ENCODE assay signal across 29 cellular contexts in the genomic region with DNA sequence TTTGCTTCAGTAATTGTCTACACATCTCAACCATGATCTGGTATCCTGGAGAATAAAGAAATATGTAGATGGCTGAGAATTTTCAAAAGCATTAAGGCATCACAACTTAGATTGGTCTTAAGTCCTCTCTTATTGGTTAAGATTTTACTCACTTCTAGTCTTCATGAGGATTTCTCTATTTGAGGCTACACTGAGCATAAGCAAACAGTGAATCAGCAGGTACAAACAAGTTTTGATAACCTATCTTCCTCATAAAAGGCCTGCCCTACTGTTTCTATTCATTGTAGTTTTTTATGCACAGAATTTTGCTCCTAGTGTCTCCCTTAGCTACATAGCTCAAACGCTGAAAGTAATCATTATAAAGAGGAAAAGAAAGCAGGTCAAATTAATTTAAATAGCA.
"Had no signal": no experiment of that assay in that cellular context is flagged by ENCODE, and none has a peak within 500 bp of the region (broad histone marks: within the 10 kb centered on the region; RNA-seq: fewer than 3 reads in every experiment).

No MANE protein-coding gene starts in this region.

- H3K27me3 Mint-ChIP-seq: activated CD4-positive, alpha-beta memory T cell treated with anti-CD3 and anti-CD28 coated beads for 36 hours; memory B cell; stimulated activated naive B cell treated with anti-CD40 and anti-IgM and Interleukin-4, amounts not matched to agents 10 μg/mL and 1 μg/mL and 100 μg/mL, for 72 hours had no signal

- H2AFZ ChIP-seq: neural progenitor cell had no signal

- H3K27ac Mint-ChIP-seq: activated CD4-positive, alpha-beta memory T cell treated with anti-CD3 and anti-CD28 coated beads for 36 hours; activated CD4-positive, alpha-beta T cell treated with anti-CD3 and anti-CD28 coated beads, Interleukin-2, amount 10 ng/mL, durations not matched to agents 24 days and 14 days; activated naive CD4-positive, alpha-beta T cell treated with anti-CD3 and anti-CD28 coated beads for 36 hours; activated naive CD8-positive, alpha-beta T cell treated with anti-CD3 and anti-CD28 coated beads for 36 hours; activated T-helper 1 cell treated with anti-CD3 and anti-CD28 coated beads, Interleukin-12 subunit alpha, Interleukin-12 subunit beta, Interleukin-2, Interleukin-4 antibody, amounts not matched to agents 30 ng/mL and 10 ng/mL and 1 ng/mL, durations not matched to agents 14 hours and 24 hours and 36 hours; immature natural killer cell; memory B cell; naive thymus-derived CD8-positive, alpha-beta T cell; neural progenitor cell; stimulated activated naive B cell treated with anti-CD40 and anti-IgM and Interleukin-4, amounts not matched to agents 10 μg/mL and 1 μg/mL and 100 μg/mL, for 72 hours had no signal

- DNase-seq: activated CD4-positive, alpha-beta memory T cell treated with anti-CD3 and anti-CD28 coated beads for 36 hours; activated CD4-positive, alpha-beta T cell treated with anti-CD3 and anti-CD28 coated beads, Interleukin-2, amount 10 ng/mL, durations not matched to agents 24 days and 14 days; activated CD4-positive, CD25-positive, alpha-beta regulatory T cell treated with anti-CD3 and anti-CD28 coated beads, Interleukin-2, amount 50 U/mL, for 72 hours; activated CD8-positive, alpha-beta memory T cell treated with anti-CD3 and anti-CD28 coated beads, Interleukin-2, amount 50 U/mL, for 4 hours; activated effector memory CD4-positive, alpha-beta T cell treated with anti-CD3 and anti-CD28 coated beads, Interleukin-2, amount 50 U/mL, for 16 hours; activated naive CD4-positive, alpha-beta T cell treated with anti-CD3 and anti-CD28 coated beads for 36 hours; activated naive CD8-positive, alpha-beta T cell treated with anti-CD3 and anti-CD28 coated beads for 36 hours; activated T-cell treated with anti-CD3 and anti-CD28 coated beads, Interleukin-2, amount 50 U/mL, for 1 hour; adrenal gland; aorta; body of pancreas; cortex of kidney; foreskin fibroblast; heart left ventricle; hypothalamus; immature natural killer cell; naive thymus-derived CD8-positive, alpha-beta T cell; right cardiac atrium; stimulated activated CD4-positive, alpha-beta T cell treated with anti-CD3 and anti-CD28 coated beads, Interleukin-15, amount 100 ng/mL, for 24 hours; stimulated activated CD4-positive, alpha-beta T cell treated with anti-CD3 and anti-CD28 coated beads, Interleukin-2, amount 100 ng/mL, for 24 hours; stimulated activated naive B cell treated with anti-CD40 and anti-IgM and Interleukin-4, amounts not matched to agents 10 μg/mL and 1 μg/mL and 100 μg/mL, for 72 hours; tibial artery; upper lobe of right lung had no signal

- H3K4me3 ChIP-seq: adrenal gland, body of pancreas, cardiac muscle cell, heart left ventricle, neural progenitor cell, suprapubic skin, tibial artery, upper lobe of right lung had no signal

- H3K4me2 ChIP-seq: neural progenitor cell had no signal

- H3K36me3 Mint-ChIP-seq: activated CD4-positive, alpha-beta memory T cell treated with anti-CD3 and anti-CD28 coated beads for 36 hours; activated naive CD8-positive, alpha-beta T cell treated with anti-CD3 and anti-CD28 coated beads for 36 hours; immature natural killer cell; memory B cell; naive thymus-derived CD8-positive, alpha-beta T cell; neural progenitor cell; stimulated activated naive B cell treated with anti-CD40 and anti-IgM and Interleukin-4, amounts not matched to agents 10 μg/mL and 1 μg/mL and 100 μg/mL, for 72 hours had no signal

- H3K27ac ChIP-seq: adrenal gland, body of pancreas, cardiac muscle cell, heart left ventricle, neural progenitor cell, suprapubic skin, tibial artery, upper lobe of right lung had no signal

- ATAC-seq: body of pancreas; esophagus mucosa; heart left ventricle; naive thymus-derived CD8-positive, alpha-beta T cell; right cardiac atrium; stimulated activated naive B cell treated with anti-CD40 and anti-IgM and Interleukin-4, amounts not matched to agents 10 μg/mL and 1 μg/mL and 100 μg/mL, for 72 hours; upper lobe of right lung had no signal

- H3K9me3 Mint-ChIP-seq: activated CD4-positive, alpha-beta memory T cell treated with anti-CD3 and anti-CD28 coated beads for 36 hours; activated CD4-positive, alpha-beta T cell treated with anti-CD3 and anti-CD28 coated beads, Interleukin-2, amount 10 ng/mL, durations not matched to agents 24 days and 14 days; activated naive CD4-positive, alpha-beta T cell treated with anti-CD3 and anti-CD28 coated beads for 36 hours; activated naive CD8-positive, alpha-beta T cell treated with anti-CD3 and anti-CD28 coated beads for 36 hours; activated T-helper 1 cell treated with anti-CD3 and anti-CD28 coated beads, Interleukin-12 subunit alpha, Interleukin-12 subunit beta, Interleukin-2, Interleukin-4 antibody, amounts not matched to agents 30 ng/mL and 10 ng/mL and 1 ng/mL, durations not matched to agents 14 hours and 24 hours and 36 hours; memory B cell; neural progenitor cell; stimulated activated naive B cell treated with anti-CD40 and anti-IgM and Interleukin-4, amounts not matched to agents 10 μg/mL and 1 μg/mL and 100 μg/mL, for 72 hours had no signal

- H3K4me3 Mint-ChIP-seq: activated CD4-positive, alpha-beta memory T cell treated with anti-CD3 and anti-CD28 coated beads for 36 hours; activated CD4-positive, alpha-beta T cell treated with anti-CD3 and anti-CD28 coated beads, Interleukin-2, amount 10 ng/mL, durations not matched to agents 24 days and 14 days; activated naive CD4-positive, alpha-beta T cell treated with anti-CD3 and anti-CD28 coated beads for 36 hours; activated naive CD8-positive, alpha-beta T cell treated with anti-CD3 and anti-CD28 coated beads for 36 hours; activated T-helper 1 cell treated with anti-CD3 and anti-CD28 coated beads, Interleukin-12 subunit alpha, Interleukin-12 subunit beta, Interleukin-2, Interleukin-4 antibody, amounts not matched to agents 30 ng/mL and 10 ng/mL and 1 ng/mL, durations not matched to agents 14 hours and 24 hours and 36 hours; immature natural killer cell; memory B cell; naive thymus-derived CD8-positive, alpha-beta T cell; neural progenitor cell; stimulated activated naive B cell treated with anti-CD40 and anti-IgM and Interleukin-4, amounts not matched to agents 10 μg/mL and 1 μg/mL and 100 μg/mL, for 72 hours had no signal

- H3K36me3 ChIP-seq: adrenal gland, cardiac muscle cell, heart left ventricle, neural progenitor cell, suprapubic skin, tibial artery, upper lobe of right lung had no signal

- H3K9me3 ChIP-seq: adrenal gland, body of pancreas, heart left ventricle, suprapubic skin, tibial artery, upper lobe of right lung had no signal

- H3K4me1 Mint-ChIP-seq: activated CD4-positive, alpha-beta T cell treated with anti-CD3 and anti-CD28 coated beads, Interleukin-2, amount 10 ng/mL, durations not matched to agents 24 days and 14 days; activated naive CD8-positive, alpha-beta T cell treated with anti-CD3 and anti-CD28 coated beads for 36 hours; immature natural killer cell; memory B cell; naive thymus-derived CD8-positive, alpha-beta T cell; stimulated activated naive B cell treated with anti-CD40 and anti-IgM and Interleukin-4, amounts not matched to agents 10 μg/mL and 1 μg/mL and 100 μg/mL, for 72 hours had no signal

- H3K27me3 ChIP-seq: body of pancreas, cardiac muscle cell, heart left ventricle, neural progenitor cell, suprapubic skin, tibial artery, upper lobe of right lung had no signal

- H3K4me1 ChIP-seq: adrenal gland, body of pancreas, heart left ventricle, neural progenitor cell, suprapubic skin, tibial artery, upper lobe of right lung had no signal

- H3K9ac ChIP-seq: neural progenitor cell had no signal
